18 cellular contexts compared by ENCODE assay signal in the genomic region with DNA sequence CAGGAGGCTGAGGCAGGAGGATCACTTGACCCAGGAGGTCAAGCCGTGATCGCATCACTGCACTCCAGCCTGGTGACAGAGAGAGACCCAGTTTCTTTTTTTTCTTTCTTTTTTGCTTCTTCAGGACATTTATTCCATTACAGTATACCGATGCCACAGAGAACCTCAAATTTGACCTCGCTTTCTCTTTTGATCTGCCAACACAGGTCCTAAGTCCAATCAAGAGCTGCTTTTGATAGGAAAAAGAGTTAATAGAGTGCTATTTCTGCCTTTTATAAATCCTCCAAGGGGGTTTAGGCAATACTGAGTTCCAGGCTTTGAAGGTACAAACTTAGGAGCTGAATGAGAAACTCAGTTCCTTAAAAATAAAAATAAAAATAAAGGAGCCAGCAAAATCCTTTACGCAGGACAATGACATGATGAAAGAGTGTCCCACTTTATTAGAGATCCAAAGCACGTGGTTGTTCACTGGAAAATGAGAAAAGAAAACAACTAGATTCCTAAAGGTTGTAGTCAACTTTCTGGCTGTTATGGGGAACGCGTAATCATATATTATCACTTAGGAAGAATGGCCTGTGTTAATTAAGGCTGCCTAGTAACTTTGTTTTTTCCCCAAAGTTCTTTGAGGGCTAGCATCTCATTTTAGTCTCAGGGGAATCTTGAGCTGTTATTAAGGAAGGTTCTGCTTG. TPM values are rescaled to one million over a fixed set of nuclear protein-coding genes. Genes with fewer than 3 reads are reported as not detected.
DNase-seq lines count a peak whose midpoint lies in the region; ATAC-seq and TF ChIP-seq lines count a peak whose summit lies in the region.
"Had no signal": no experiment of that assay in that cellular context is flagged by ENCODE, and none has a peak within 500 bp of the region (broad histone marks: within the 10 kb centered on the region; RNA-seq: fewer than 3 reads in every experiment).

No MANE protein-coding gene starts in this region.

- POLR2A ChIA-PET in T-cell (lab: Charles Lee) = no interaction called here

- H3K4me3 ChIP-seq in uterus = no peak overlapping the region
- H3K4me3 ChIP-seq: SK-N-MC had no signal

- no peaks in the 10 kb centered on the region for H3K36me3 Mint-ChIP-seq in T-cell

- peaks cover 0 to 4% of the 10 kb centered on the region in 2 donors for H3K27me3 Mint-ChIP-seq in T-cell

- no peaks in the 10 kb centered on the region for H3K9me3 ChIP-seq in uterus

- H3K27me3 ChIP-seq in uterus = no peaks in the 10 kb centered on the region

- DNase-seq in EL = peak; percentile 26
- DNase-seq in astrocyte of the hippocampus (ENCODE audit: low read depth, low spot score) = peak; percentile 53
- no peak for DNase-seq in left lobe of liver (ENCODE audit: low spot score)
- DNase-seq in uterus = no peak
- no peak for DNase-seq in T-cell
- no peak for DNase-seq in NCI-H69 (lab: John Stamatoyannopoulos, UW)
- DNase-seq: ACHN; CD4-positive, alpha-beta T cell; NCI-H1092; NCI-H1694; NCI-H2107; NCI-H2227 treated with DMSO at 0.1 percent for 48 hours; NCI-H524 had no signal

- H3K36me3 ChIP-seq in uterus = no peaks in the 10 kb centered on the region

- H3K27ac ChIP-seq in uterus = peak overlapping the region; percentile 24 to 42
- H3K27ac ChIP-seq: KMS-11, SK-N-MC had no signal

- CTCF ChIA-PET in T-cell (lab: Charles Lee) = no interaction called here

- intact Hi-C loops in uterus (cut with DNase I; ENCODE audit: low total_unique reads) = no loop called here

- peak; percentile 69 for ATAC-seq in left lobe of liver
- ATAC-seq in T-cell (replicated peaks in 1 of 4) = no peak
- ATAC-seq in HG03108 (IDR thresholded peaks at IDR 0.05; ENCODE audit: unreplicated experiment) = no peak
- ATAC-seq: HCT116, Panc1 had no signal

- H3K4me3 Mint-ChIP-seq in T-cell = no peak overlapping the region
- H3K4me3 Mint-ChIP-seq: CD4-positive, alpha-beta T cell had no signal

- H3K4me1 Mint-ChIP-seq in T-cell = no peaks in the 10 kb centered on the region

- no peak overlapping the region for H3K27ac Mint-ChIP-seq in T-cell
- H3K27ac Mint-ChIP-seq: CD4-positive, alpha-beta T cell had no signal

- no peak for TF ChIP-seq CTCF in uterus (IDR thresholded peaks at IDR 0.05)

- TF ChIP-seq POLR2A in uterus (IDR thresholded peaks at IDR 0.05) = no peak

- no peaks in the 10 kb centered on the region for H3K9me3 Mint-ChIP-seq in T-cell
- H3K9me3 Mint-ChIP-seq: CD4-positive, alpha-beta T cell had no signal

- H3K4me1 ChIP-seq in uterus = no peaks in the 10 kb centered on the region

RNA-seq across cellular contexts. Expression of gene FADD, which starts 27.2 kb away (rescaled TPM):
- total RNA-seq in left lobe of liver (9.0 TPM), uterus (10 to 100 TPM; 11.5 to 34.6 (median 19.2) TPM), T-cell (10 to 100 TPM in 4 of 5 donors, 1 to 10 TPM in 1; 8.4 to 53.9 (median 50.8) TPM)

RNA-seq across cellular contexts. Expression of gene PPFIA1, which starts 40.2 kb away (rescaled TPM):
- total RNA-seq in left lobe of liver (21.9 TPM), uterus (10 to 100 TPM; 18.8 to 79.7 (median 39.1) TPM), T-cell (10 to 100 TPM; 41.0 to 50.7 (median 49.6) TPM)

Comparison
In these comparisons a context has a peak if more than half of its experiments do, and no peak if none do; other contexts are left out.
1. DNase-seq: peak in EL (single experiment) and astrocyte of the hippocampus (single experiment); none in left lobe of liver (single experiment), uterus (0 of 2), T-cell (0 of 34) and NCI-H69 (single experiment).